Comparison of ENCODE assay signal across 8 cellular contexts in genomic region chr20:53738945-53739798, GRCh38.
DNase-seq lines count a peak whose midpoint lies in the region; ATAC-seq, FAIRE-seq and TF ChIP-seq lines count a peak whose summit lies in the region.

No MANE protein-coding gene starts in this region.

- TF ChIP-seq CTCF in natural killer cell (IDR thresholded peaks at IDR 0.05): no peak
- no peak for TF ChIP-seq CTCF in Peyer's patch (IDR thresholded peaks at IDR 0.05)
- TF ChIP-seq CTCF in keratinocyte (optimal IDR thresholded peaks at IDR 0.05 in 1 of 3, IDR thresholded peaks at IDR 0.05 in 1 of 3, conservative IDR thresholded peaks at IDR 0.05 in 1 of 3; ENCODE audit: extremely low read depth in 1 of 3, insufficient read depth in 2 of 3, low read length in 3 of 3): no peak

- no peaks in the 10 kb centered on the region for H3K27me3 ChIP-seq in Peyer's patch
- H3K27me3 ChIP-seq in keratinocyte (ENCODE audit: control insufficient read depth, extremely low read depth, insufficient read depth, low read length): no peaks in the 10 kb centered on the region

- no peaks in the 10 kb centered on the region for H3K9me1 ChIP-seq in keratinocyte (ENCODE audit: control insufficient read depth, extremely low read depth, insufficient read depth, low read length)

- H3K4me1 ChIP-seq in Peyer's patch: peaks cover 0 to 35% (median 5%) of the 10 kb centered on the region in 4 donors
- peaks cover 67% of the 10 kb centered on the region for H3K4me1 ChIP-seq in keratinocyte (ENCODE audit: control insufficient read depth, extremely low read depth, insufficient read depth, low read length)

- ATAC-seq in natural killer cell treated with Interleukin-12 subunit alpha and Interleukin-12 subunit beta and Interleukin-15 and Interleukin-18, amount 100 ng/mL, for 72 hours: no peak
- ATAC-seq in natural killer cell (no peak), HG02870 (IDR thresholded peaks at IDR 0.05; ENCODE audit: unreplicated experiment) (no peak), HG02981 (IDR thresholded peaks at IDR 0.05; ENCODE audit: unreplicated experiment) (no peak)

- peak overlapping the region; percentile 91 for H3K4me3 Mint-ChIP-seq in natural killer cell treated with Interleukin-12 subunit alpha and Interleukin-12 subunit beta and Interleukin-15 and Interleukin-18, amount 100 ng/mL, for 72 hours
- H3K4me3 Mint-ChIP-seq in natural killer cell: no peak overlapping the region

- no peaks in the 10 kb centered on the region for H3K36me3 Mint-ChIP-seq in natural killer cell treated with Interleukin-12 subunit alpha and Interleukin-12 subunit beta and Interleukin-15 and Interleukin-18, amount 100 ng/mL, for 72 hours
- no peaks in the 10 kb centered on the region for H3K36me3 Mint-ChIP-seq in natural killer cell

- H3K27ac ChIP-seq in Peyer's patch (peak overlapping the region; percentile 66 to 88 (median 73)), keratinocyte (ENCODE audit: control insufficient read depth, insufficient read depth, low read length) (peak overlapping the region; percentile 94)

- peaks cover 35 to 50% of the 10 kb centered on the region in 2 donors for H3K4me1 Mint-ChIP-seq in natural killer cell treated with Interleukin-12 subunit alpha and Interleukin-12 subunit beta and Interleukin-15 and Interleukin-18, amount 100 ng/mL, for 72 hours (ENCODE audit: low read depth in 2 of 2)
- H3K4me1 Mint-ChIP-seq in natural killer cell: peaks cover 21 to 27% of the 10 kb centered on the region in 2 donors

- H3K79me2 ChIP-seq in keratinocyte (ENCODE audit: control insufficient read depth, insufficient read depth, low read length): no peaks in the 10 kb centered on the region

- peak overlapping the region; percentile 86 to 91 for H3K27ac Mint-ChIP-seq in natural killer cell treated with Interleukin-12 subunit alpha and Interleukin-12 subunit beta and Interleukin-15 and Interleukin-18, amount 100 ng/mL, for 72 hours
- no peak overlapping the region for H3K27ac Mint-ChIP-seq in natural killer cell

- dilution Hi-C loops in keratinocyte (cut with MboI; ENCODE audit: extremely low pct_ligation_motif_present, low sequenced_read_pairs): no loop called here

- intact Hi-C loops in natural killer cell (cut with micrococcal nuclease): no loop called here

- no peaks in the 10 kb centered on the region for H3K9me3 Mint-ChIP-seq in natural killer cell treated with Interleukin-12 subunit alpha and Interleukin-12 subunit beta and Interleukin-15 and Interleukin-18, amount 100 ng/mL, for 72 hours
- H3K9me3 Mint-ChIP-seq in natural killer cell: no peaks in the 10 kb centered on the region

- FAIRE-seq in keratinocyte (lab: Jason Lieb, UNC): peak; percentile 60

- no peaks in the 10 kb centered on the region for H3K27me3 Mint-ChIP-seq in natural killer cell treated with Interleukin-12 subunit alpha and Interleukin-12 subunit beta and Interleukin-15 and Interleukin-18, amount 100 ng/mL, for 72 hours
- peaks cover 0 to 8% of the 10 kb centered on the region in 2 donors for H3K27me3 Mint-ChIP-seq in natural killer cell (ENCODE audit: low read depth in 2 of 2)

- H4K20me1 ChIP-seq in keratinocyte (ENCODE audit: control insufficient read depth, extremely low read depth, insufficient read depth, low read length): no peaks in the 10 kb centered on the region

- H2AFZ ChIP-seq in keratinocyte (ENCODE audit: control insufficient read depth, low read length): peak overlapping the region; percentile 35

- DNase-seq in natural killer cell treated with Interleukin-12 subunit alpha and Interleukin-12 subunit beta and Interleukin-15 and Interleukin-18, amount 100 ng/mL, for 72 hours (ENCODE audit: low spot score): no peak
- DNase-seq in natural killer cell: no peak
- peak in 1 of 3 donors; percentile 55 for DNase-seq in Peyer's patch
- no peak for DNase-seq in keratinocyte (ENCODE audit: low read depth, low spot score)
- DNase-seq in inferior parietal cortex (ENCODE audit: extremely low spot score): no peak
- DNase-seq in activated CD4-positive, alpha-beta T cell treated with anti-CD3 and anti-CD28 coated beads, Interleukin-2, amount 50 U/mL, for 1 hour: no peak

- no peak for TF ChIP-seq POLR2A in Peyer's patch (IDR thresholded peaks at IDR 0.05)

- H3K9me3 ChIP-seq in Peyer's patch (no peaks in the 10 kb centered on the region), keratinocyte (ENCODE audit: control insufficient read depth, low read depth, low read length) (no peaks in the 10 kb centered on the region)

- peak overlapping the region; percentile 83 for H3K9ac ChIP-seq in keratinocyte (ENCODE audit: control insufficient read depth, extremely low read depth, insufficient read depth, low read length)

- peak overlapping the region; percentile 92 for H3K4me2 ChIP-seq in keratinocyte (ENCODE audit: control insufficient read depth, extremely low read depth, insufficient read depth, low read depth, low read length)

- no peaks in the 10 kb centered on the region for H3K36me3 ChIP-seq in Peyer's patch
- no peaks in the 10 kb centered on the region for H3K36me3 ChIP-seq in keratinocyte (ENCODE audit: control insufficient read depth in 2 of 2, extremely low read depth in 1 of 2, insufficient read depth in 2 of 2, low read length in 2 of 2)

- H3K4me3 ChIP-seq in Peyer's patch (peak overlapping the region in 2 of 4 donors; percentile 26 to 31), keratinocyte (ENCODE audit: control insufficient read depth in 2 of 3, extremely low read depth in 1 of 3, insufficient read depth in 2 of 3, low read depth in 1 of 3, low read length in 3 of 3) (peak overlapping the region; percentile 31 to 61 (median 51))

Comparison
In these comparisons a context has a peak if more than half of its experiments do, and no peak if none do; other contexts are left out.
1. H3K27ac Mint-ChIP-seq: peak in natural killer cell treated with Interleukin-12 subunit alpha and Interleukin-12 subunit beta and Interleukin-15 and Interleukin-18, amount 100 ng/mL, for 72 hours (2 of 2); none in natural killer cell (0 of 2).